1 cellular context compared by ENCODE assay signal in the genomic region with DNA sequence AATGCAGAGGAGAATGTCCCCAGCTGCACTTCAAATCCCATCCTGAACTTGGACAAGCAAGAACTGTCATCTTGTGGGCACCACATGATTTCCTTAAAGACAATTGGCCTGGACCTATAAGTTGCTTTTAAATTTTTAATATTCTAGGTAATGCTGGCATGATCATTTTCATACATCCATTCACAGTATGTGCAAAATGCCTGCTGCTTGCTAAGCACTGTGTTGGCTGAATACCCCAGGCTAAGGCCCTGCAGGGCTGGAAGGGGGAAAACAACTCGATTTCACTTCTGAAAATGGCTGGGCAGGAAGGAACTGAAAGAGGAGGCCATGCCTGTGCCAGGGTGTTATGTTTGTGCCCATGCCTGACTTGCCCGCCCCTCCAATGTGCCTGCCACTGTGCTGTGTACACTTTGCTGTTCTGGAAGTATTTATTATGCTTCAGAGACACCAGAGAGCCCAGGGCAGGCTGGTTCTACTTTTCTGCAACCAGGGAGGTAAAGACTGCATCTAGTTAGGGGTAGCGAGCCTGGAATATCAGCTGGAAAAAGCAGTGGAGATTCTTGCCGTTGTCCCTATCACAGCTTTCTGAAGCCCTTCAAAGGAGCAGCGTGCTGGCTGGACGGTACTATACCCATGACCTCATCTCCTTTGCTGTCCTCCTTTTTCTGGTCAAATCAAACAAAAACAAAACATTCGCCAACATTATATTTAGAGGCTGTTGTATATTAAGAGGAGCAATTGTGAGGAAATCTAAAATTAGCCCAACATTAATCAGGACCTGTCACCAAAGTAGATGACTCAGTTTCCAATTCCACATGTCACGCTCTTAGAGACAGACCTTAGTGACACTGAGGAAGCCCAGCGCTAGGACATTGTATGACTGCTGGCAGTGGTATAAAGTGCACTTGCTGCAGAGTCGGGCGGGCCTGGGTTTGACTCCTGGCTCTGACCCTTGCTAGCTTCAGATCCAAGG.
TF ChIP-seq lines count a peak whose summit lies in the region.

No MANE protein-coding gene starts in this region.

TF ChIP-seq in H1, 55 proteins besides CTCF, POLR2A, EP300 and RAD21:
- TF ChIP-seq CBX8 (IDR thresholded peaks at IDR 0.05; ENCODE audit: borderline replicate concordance, low read depth, low read length) = no peak
- TF ChIP-seq BACH1 (IDR thresholded peaks at IDR 0.05; ENCODE audit: low read length) = no peak
- TF ChIP-seq ASH2L (IDR thresholded peaks at IDR 0.05; ENCODE audit: low read length) = no peak
- no peak for TF ChIP-seq SP2 (IDR thresholded peaks at IDR 0.05; ENCODE audit: low read length)
- no peak for TF ChIP-seq CTBP2 (IDR thresholded peaks at IDR 0.05; ENCODE audit: borderline replicate concordance, insufficient read depth, insufficient read length, low read length)
- TF ChIP-seq RNF2 (IDR thresholded peaks at IDR 0.05; ENCODE audit: borderline replicate concordance, low read depth, low read length, missing control alignments, poor library complexity, severe bottlenecking) = no peak
- no peak for TF ChIP-seq SIX5 (IDR thresholded peaks at IDR 0.05; ENCODE audit: low read depth, low read length)
- TF ChIP-seq SP4 (IDR thresholded peaks at IDR 0.05; ENCODE audit: low read length) = no peak
- TF ChIP-seq TBP (IDR thresholded peaks at IDR 0.05; ENCODE audit: low read depth, low read length) = no peak
- no peak for TF ChIP-seq NRF1 (IDR thresholded peaks at IDR 0.05; ENCODE audit: low read depth, low read length)
- no peak for TF ChIP-seq TAF1 (IDR thresholded peaks at IDR 0.05; ENCODE audit: low read depth, low read length)
- TF ChIP-seq SAP30 (IDR thresholded peaks at IDR 0.05; ENCODE audit: insufficient read depth, insufficient replicate concordance, low read length) = no peak
- TF ChIP-seq SRF (IDR thresholded peaks at IDR 0.05; ENCODE audit: low read depth, low read length) = no peak
- TF ChIP-seq TEAD4 (IDR thresholded peaks at IDR 0.05; ENCODE audit: low read depth, low read length) = no peak
- no peak for TF ChIP-seq ZNF274 (IDR thresholded peaks at IDR 0.05; ENCODE audit: borderline replicate concordance, extremely low read depth, low read length)
- TF ChIP-seq E2F6 (IDR thresholded peaks at IDR 0.05) = no peak
